17 cellular contexts compared by ENCODE assay signal in the genomic region with DNA sequence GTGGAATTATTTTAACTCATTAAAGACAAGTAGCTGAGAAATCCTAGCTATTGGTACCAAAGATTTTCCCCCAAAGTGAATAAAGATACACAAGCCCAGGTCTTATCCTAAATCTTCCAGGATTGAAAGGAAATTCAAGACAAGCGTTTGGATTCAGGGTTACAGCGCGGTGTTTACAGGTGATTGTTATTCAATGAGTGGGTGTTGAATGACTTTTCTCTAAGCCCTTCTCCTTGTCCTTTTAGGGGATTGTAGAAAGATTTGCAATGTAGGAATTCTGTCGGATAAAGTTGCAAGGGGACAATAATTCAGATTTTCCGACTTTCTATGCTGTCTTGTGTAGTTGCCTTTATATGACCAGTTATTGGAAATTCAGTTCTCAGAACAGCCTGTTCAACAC.
"Had no signal": no experiment of that assay in that cellular context is flagged by ENCODE, and none has a peak within 500 bp of the region (broad histone marks: within the 10 kb centered on the region; RNA-seq: fewer than 3 reads in every experiment).

No MANE protein-coding gene starts in this region.

- H3K9me3 ChIP-seq: colonic mucosa, gastroesophageal sphincter, heart right ventricle, neutrophil, sigmoid colon, thyroid gland had no signal

- H3K4me1 Mint-ChIP-seq: central memory CD8-positive, alpha-beta T cell; natural killer cell; stimulated activated naive B cell treated with anti-CD40 and anti-IgM and Interleukin-4, amounts not matched to agents 10 μg/mL and 1 μg/mL and 100 μg/mL, for 72 hours had no signal

- ATAC-seq: activated T-cell treated with anti-CD3 and anti-CD28 coated beads, Interleukin-2, amount 50 U/mL, for 72 hours; gastroesophageal sphincter; heart right ventricle; stimulated activated naive B cell treated with anti-CD40 and anti-IgM and Interleukin-4, amounts not matched to agents 10 μg/mL and 1 μg/mL and 100 μg/mL, for 72 hours had no signal

- H3K79me2 ChIP-seq: parathyroid adenoma had no signal

- H3K9me3 Mint-ChIP-seq: activated T-cell treated with anti-CD3 and anti-CD28 coated beads, Interleukin-2, amount 50 U/mL, for 72 hours; central memory CD8-positive, alpha-beta T cell; natural killer cell; stimulated activated naive B cell treated with anti-CD40 and anti-IgM and Interleukin-4, amounts not matched to agents 10 μg/mL and 1 μg/mL and 100 μg/mL, for 72 hours had no signal

- H3K9ac ChIP-seq: parathyroid adenoma had no signal

- H3K36me3 ChIP-seq: colonic mucosa, neutrophil, thyroid gland had no signal

- H3K4me3 ChIP-seq: colonic mucosa, gastroesophageal sphincter, heart right ventricle, lung, sigmoid colon, thyroid gland had no signal

- H3K27ac ChIP-seq: brain microvascular endothelial cell, colonic mucosa, gastroesophageal sphincter, neutrophil, parathyroid adenoma, sigmoid colon, thyroid gland had no signal

- H2AFZ ChIP-seq: parathyroid adenoma had no signal

- H3K4me3 Mint-ChIP-seq: activated T-cell treated with anti-CD3 and anti-CD28 coated beads, Interleukin-2, amount 50 U/mL, for 72 hours; central memory CD8-positive, alpha-beta T cell; natural killer cell; stimulated activated naive B cell treated with anti-CD40 and anti-IgM and Interleukin-4, amounts not matched to agents 10 μg/mL and 1 μg/mL and 100 μg/mL, for 72 hours had no signal

- H3K4me1 ChIP-seq: colonic mucosa, parathyroid adenoma, sigmoid colon, thyroid gland had no signal

- H3K27me3 ChIP-seq: brain microvascular endothelial cell, colonic mucosa, gastroesophageal sphincter, heart right ventricle, neutrophil, sigmoid colon, thyroid gland had no signal

- H3K27me3 Mint-ChIP-seq: central memory CD8-positive, alpha-beta T cell; stimulated activated naive B cell treated with anti-CD40 and anti-IgM and Interleukin-4, amounts not matched to agents 10 μg/mL and 1 μg/mL and 100 μg/mL, for 72 hours had no signal

- DNase-seq: activated CD4-positive, CD25-positive, alpha-beta regulatory T cell treated with anti-CD3 and anti-CD28 coated beads, Interleukin-2, amount 50 U/mL, for 72 hours; activated effector memory CD4-positive, alpha-beta T cell treated with anti-CD3 and anti-CD28 coated beads, Interleukin-2, amount 50 U/mL, for 16 hours; activated naive CD4-positive, alpha-beta T cell treated with anti-CD3 and anti-CD28 coated beads, Interleukin-2, amount 50 U/mL, for 16 hours; activated T-cell treated with anti-CD3 and anti-CD28 coated beads, Interleukin-2, amount 50 U/mL, for 72 hours; aorta; brain microvascular endothelial cell; colonic mucosa; heart right ventricle; natural killer cell; sigmoid colon; stimulated activated naive B cell treated with anti-CD40 and anti-IgM and Interleukin-4, amounts not matched to agents 10 μg/mL and 1 μg/mL and 100 μg/mL, for 72 hours; thyroid gland had no signal

- H3K27ac Mint-ChIP-seq: activated T-cell treated with anti-CD3 and anti-CD28 coated beads, Interleukin-2, amount 50 U/mL, for 72 hours; natural killer cell; stimulated activated naive B cell treated with anti-CD40 and anti-IgM and Interleukin-4, amounts not matched to agents 10 μg/mL and 1 μg/mL and 100 μg/mL, for 72 hours had no signal
